In the genomic region with DNA sequence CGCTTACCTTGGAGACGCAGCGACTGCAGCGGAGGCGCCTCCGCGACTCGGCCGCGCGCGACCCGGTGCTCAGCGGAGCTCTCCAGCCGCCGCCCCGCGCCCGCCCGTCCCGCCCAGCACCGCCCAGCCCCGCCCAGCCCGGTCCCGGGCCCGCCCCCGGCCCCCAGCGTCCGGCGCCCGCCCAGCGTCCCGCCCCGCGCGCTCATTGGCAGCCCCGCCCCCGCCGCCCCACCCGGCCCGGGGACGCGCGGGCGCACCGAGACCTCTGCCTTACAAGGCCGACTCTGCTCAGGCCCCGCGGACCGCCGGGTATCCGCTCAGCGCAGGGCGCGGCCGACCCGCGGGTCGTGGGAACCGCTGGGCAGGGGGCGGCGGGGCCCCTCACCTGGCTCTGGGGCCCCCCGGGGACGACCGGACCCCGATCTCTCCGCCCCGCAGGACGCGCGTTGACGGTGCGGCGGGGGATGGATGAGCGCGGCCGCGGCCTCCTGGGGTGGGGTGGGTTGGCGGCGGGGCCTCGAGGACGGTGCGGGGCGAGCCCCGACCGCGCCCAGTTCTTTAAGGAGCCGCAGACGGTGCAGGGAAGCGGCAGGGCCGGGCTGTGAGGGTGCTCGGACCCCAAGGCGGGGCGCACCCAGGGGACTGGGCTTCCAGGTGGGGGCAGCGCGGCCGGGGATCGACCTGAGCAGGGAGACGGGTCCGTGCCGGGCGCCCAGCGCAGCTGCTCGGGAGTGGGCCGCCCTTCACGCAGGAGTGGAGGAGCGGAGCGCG, we compare ENCODE assay signal across 8 cellular contexts. TPM values are rescaled to one million over a fixed set of nuclear protein-coding genes. Genes with fewer than 3 reads are reported as not detected.
DNase-seq lines count a peak whose midpoint lies in the region; ATAC-seq and TF ChIP-seq lines count a peak whose summit lies in the region.
"Not testable (repeated sequence)": the region's sequence is repeated elsewhere in the genome, so short reads cannot be mapped to it uniquely, and the experiment has no call there.

Gene TPPP (minus strand): TSS at position 82 of the 771 bp plus-strand sequence. CDS start 15,292 bp downstream, outside the sequence.

- ATAC-seq in stimulated activated memory B cell treated with anti-CD40 and anti-IgM and Interleukin-4, amounts not matched to agents 10 μg/mL and 1 μg/mL and 100 μg/mL, for 72 hours: peak; percentile 85

- H3K9me2 ChIP-seq in DOHH2 (replicated peaks; ENCODE audit: control insufficient read depth, low read length): not testable (repeated sequence)

- H4K20me1 ChIP-seq in DOHH2 (ENCODE audit: control insufficient read depth, insufficient read depth, low read depth, low read length); neural progenitor cell (ENCODE audit: low read depth): not testable (repeated sequence)

- peak; percentile 82 to 96 for DNase-seq in HAP-1 (ENCODE audit: low spot score in 2 of 2)
- DNase-seq in NB4 (ENCODE audit: low read depth): peak; percentile 24
- peak; percentile 65 for DNase-seq in T follicular helper cell (ENCODE audit: low read depth)
- peak; percentile 89 for DNase-seq in glutamatergic neuron
- peak; percentile 86 for DNase-seq in neural progenitor cell (ENCODE audit: low spot score)

- H3K9me3 Mint-ChIP-seq in activated naive CD8-positive, alpha-beta T cell (ENCODE audit: low read depth); glutamatergic neuron (ENCODE audit: unreplicated experiment); neural progenitor cell; stimulated activated memory B cell treated with anti-CD40 and anti-IgM and Interleukin-4, amounts not matched to agents 10 μg/mL and 1 μg/mL and 100 μg/mL, for 72 hours: not testable (repeated sequence)

- not testable (repeated sequence) for H3K27ac ChIP-seq in DOHH2 (ENCODE audit: low read depth, low read length); neural progenitor cell

- in situ Hi-C loops in HAP-1 (cut with MboI; ENCODE audit: low sequenced_read_pairs): not testable (repeated sequence)

- H3K4me3 ChIP-seq in DOHH2 (ENCODE audit: low read length) (peak within 1 kb of the TSS; percentile 49), HAP-1 (peak within 1 kb of the TSS; percentile 47), neural progenitor cell (peak within 1 kb of the TSS; percentile 49)
- H3K4me3 ChIP-seq in NB4 (ENCODE audit: low read depth, low read length): not testable (repeated sequence)

- not testable (repeated sequence) for H3K36me3 ChIP-seq in DOHH2 (ENCODE audit: control insufficient read depth, low read length); HAP-1 (replicated peaks); neural progenitor cell

- H3K36me3 Mint-ChIP-seq in activated naive CD8-positive, alpha-beta T cell; neural progenitor cell; stimulated activated memory B cell treated with anti-CD40 and anti-IgM and Interleukin-4, amounts not matched to agents 10 μg/mL and 1 μg/mL and 100 μg/mL, for 72 hours: not testable (repeated sequence)
- peaks cover 15% of the 10 kb centered on the region for H3K36me3 Mint-ChIP-seq in glutamatergic neuron (ENCODE audit: unreplicated experiment)

- H3K79me2 ChIP-seq in DOHH2 (ENCODE audit: control insufficient read depth, low read length); neural progenitor cell (ENCODE audit: low read depth): not testable (repeated sequence)

- H3K4me3 Mint-ChIP-seq in activated naive CD8-positive, alpha-beta T cell: peak within 1 kb of the TSS; percentile 63
- H3K4me3 Mint-ChIP-seq in glutamatergic neuron (ENCODE audit: unreplicated experiment) (peak within 1 kb of the TSS; percentile 84), neural progenitor cell (peak within 1 kb of the TSS; percentile 77)
- peak within 1 kb of the TSS; percentile 15 for H3K4me3 Mint-ChIP-seq in stimulated activated memory B cell treated with anti-CD40 and anti-IgM and Interleukin-4, amounts not matched to agents 10 μg/mL and 1 μg/mL and 100 μg/mL, for 72 hours

- peaks cover 18% of the 10 kb centered on the region for H3K27me3 ChIP-seq in DOHH2 (ENCODE audit: control insufficient read depth, low read length)
- not testable (repeated sequence) for H3K27me3 ChIP-seq in HAP-1 (ENCODE audit: low read depth)
- peaks cover 33% of the 10 kb centered on the region for H3K27me3 ChIP-seq in neural progenitor cell

- not testable (repeated sequence) for H3K9ac ChIP-seq in neural progenitor cell

- not testable (repeated sequence) for H2AFZ ChIP-seq in neural progenitor cell (replicated peaks)

- not testable (repeated sequence) for TF ChIP-seq CTCF in DOHH2 (IDR thresholded peaks at IDR 0.05; ENCODE audit: low read depth, low read length, poor library complexity, severe bottlenecking); NB4 (IDR thresholded peaks at IDR 0.05; ENCODE audit: low read depth, low read length); glutamatergic neuron (IDR thresholded peaks at IDR 0.05; ENCODE audit: partially characterized antibody, unreplicated experiment); neural progenitor cell (IDR thresholded peaks at IDR 0.05)

- not testable (repeated sequence) for TF ChIP-seq POLR2A in NB4 (IDR thresholded peaks at IDR 0.05; ENCODE audit: extremely low read depth, insufficient read length)

- H3F3A ChIP-seq in DOHH2 (ENCODE audit: control insufficient read depth, insufficient read depth); neural progenitor cell (ENCODE audit: low read depth): not testable (repeated sequence)

- not testable (repeated sequence) for H3K27me3 Mint-ChIP-seq in activated naive CD8-positive, alpha-beta T cell; glutamatergic neuron (ENCODE audit: unreplicated experiment); neural progenitor cell (ENCODE audit: insufficient read depth, low read depth)
- peaks cover 13% of the 10 kb centered on the region for H3K27me3 Mint-ChIP-seq in stimulated activated memory B cell treated with anti-CD40 and anti-IgM and Interleukin-4, amounts not matched to agents 10 μg/mL and 1 μg/mL and 100 μg/mL, for 72 hours

- not testable (repeated sequence) for H3K4me1 ChIP-seq in DOHH2 (ENCODE audit: control insufficient read depth, low read length); HAP-1; neural progenitor cell

- H3K4me1 Mint-ChIP-seq in activated naive CD8-positive, alpha-beta T cell (ENCODE audit: low read depth); glutamatergic neuron (ENCODE audit: low read depth, unreplicated experiment); neural progenitor cell; stimulated activated memory B cell treated with anti-CD40 and anti-IgM and Interleukin-4, amounts not matched to agents 10 μg/mL and 1 μg/mL and 100 μg/mL, for 72 hours: not testable (repeated sequence)

- not testable (repeated sequence) for H3K9me3 ChIP-seq in DOHH2 (ENCODE audit: control insufficient read depth, insufficient read depth, low read length); HAP-1; neural progenitor cell (ENCODE audit: low read depth)

- peak within 1 kb of the TSS; percentile 52 for H3K4me2 ChIP-seq in DOHH2 (ENCODE audit: low read length)
- peak within 1 kb of the TSS; percentile 79 for H3K4me2 ChIP-seq in neural progenitor cell

- not testable (repeated sequence) for H3K27ac Mint-ChIP-seq in activated naive CD8-positive, alpha-beta T cell; neural progenitor cell; stimulated activated memory B cell treated with anti-CD40 and anti-IgM and Interleukin-4, amounts not matched to agents 10 μg/mL and 1 μg/mL and 100 μg/mL, for 72 hours
- H3K27ac Mint-ChIP-seq in glutamatergic neuron (ENCODE audit: unreplicated experiment): peak within 1 kb of the TSS; percentile 43

RNA-seq across cellular contexts. Expression of gene TPPP, which starts in this region (rescaled TPM):
- total RNA-seq in glutamatergic neuron (ENCODE audit: unreplicated experiment) (44.5 TPM), neural progenitor cell (ENCODE audit: low replicate concordance) (0.87 TPM in 1 of 2 replicates, not detected in the other)

Comparison
In these comparisons a context has a peak if more than half of its experiments do, and no peak if none do; other contexts are left out.
1. RNA of gene TPPP (total RNA-seq): 44.5 TPM in glutamatergic neuron (single experiment); 0.87 TPM in neural progenitor cell; every median in the first group is over 10 times any median in the second.
2. Peak in DNase-seq, H3K4me3 ChIP-seq and H3K4me2 ChIP-seq in neural progenitor cell; RNA of the gene not detected or under 1 TPM.
3. DNase-seq: peak in every context shown above with its lines; median percentile 89 in HAP-1; 89 in glutamatergic neuron; 86 in neural progenitor cell; 65 in T follicular helper cell; 24 in NB4.
4. H3K4me3 Mint-ChIP-seq: peak in every context shown above with its lines; median percentile 84 in glutamatergic neuron; 77 in neural progenitor cell; 63 in activated naive CD8-positive, alpha-beta T cell; 15 in stimulated activated memory B cell treated with anti-CD40 and anti-IgM and Interleukin-4, amounts not matched to agents 10 μg/mL and 1 μg/mL and 100 μg/mL, for 72 hours.